19 cellular contexts compared by ENCODE assay signal in the genomic region with DNA sequence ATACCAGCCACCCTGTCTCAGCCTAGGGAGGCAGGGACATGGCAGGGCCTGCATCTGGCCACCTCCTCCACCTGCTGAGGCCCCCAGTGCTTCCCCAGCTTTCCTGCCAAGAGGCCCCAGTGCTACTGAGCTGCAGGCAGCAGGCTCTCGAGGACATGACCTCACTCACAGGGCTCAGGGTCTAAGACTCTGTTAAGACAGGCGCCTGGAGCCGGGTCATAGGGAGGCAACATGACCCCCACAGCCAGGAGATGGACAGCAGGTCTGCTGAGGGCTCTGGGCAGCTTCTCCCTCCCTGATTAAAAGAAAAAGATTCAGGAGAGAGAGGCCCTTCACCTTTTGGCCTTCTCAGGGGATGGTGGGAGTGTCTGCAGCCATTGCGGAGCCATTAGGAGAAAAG.
"Had no signal": no experiment of that assay in that cellular context is flagged by ENCODE, and none has a peak within 500 bp of the region (broad histone marks: within the 10 kb centered on the region; RNA-seq: fewer than 3 reads in every experiment).

No MANE protein-coding gene starts in this region.

- ATAC-seq: gastroesophageal sphincter, left lobe of liver, mucosa of descending colon, natural killer cell, upper lobe of right lung, WTC11 had no signal

- H3K4me1 ChIP-seq: upper lobe of right lung had no signal

- H3K27me3 Mint-ChIP-seq: progenitor cell of endocrine pancreas had no signal

- H3K4me3 Mint-ChIP-seq: activated T-helper 1 cell treated with anti-CD3 and anti-CD28 coated beads, Interleukin-12 subunit alpha, Interleukin-12 subunit beta, Interleukin-2, Interleukin-4 antibody, amounts not matched to agents 30 ng/mL and 10 ng/mL and 1 ng/mL, durations not matched to agents 14 hours and 24 hours and 36 hours; natural killer cell; WTC11 had no signal

- H3K9me3 ChIP-seq: gastroesophageal sphincter, mucosa of descending colon, testis, upper lobe of right lung had no signal

- H3K4me3 ChIP-seq: gastroesophageal sphincter, mucosa of descending colon, skin epidermis, testis, upper lobe of right lung had no signal

- H3K27ac Mint-ChIP-seq: activated T-helper 1 cell treated with anti-CD3 and anti-CD28 coated beads, Interleukin-12 subunit alpha, Interleukin-12 subunit beta, Interleukin-2, Interleukin-4 antibody, amounts not matched to agents 30 ng/mL and 10 ng/mL and 1 ng/mL, durations not matched to agents 14 hours and 24 hours and 36 hours; natural killer cell; progenitor cell of endocrine pancreas; WTC11 had no signal

- H3K36me3 ChIP-seq: upper lobe of right lung had no signal

- DNase-seq: activated CD4-positive, alpha-beta T cell treated with anti-CD3 and anti-CD28 coated beads for 48 hours; activated CD8-positive, alpha-beta memory T cell treated with anti-CD3 and anti-CD28 coated beads for 24 hours; erythroblast; mammary epithelial cell; mucosa of descending colon; natural killer cell; nucleus accumbens; stimulated activated CD4-positive, alpha-beta T cell treated with anti-CD3 and anti-CD28 coated beads, Interleukin-4, amount 100 ng/mL, for 4 hours; stimulated activated CD8-positive, alpha-beta memory T cell treated with anti-CD3 and anti-CD28 coated beads, Interleukin-4, amount 100 ng/mL, for 48 hours; stimulated activated naive CD4-positive, alpha-beta T cell treated with Interleukin-2 at 50 U/mL for 16 hours; T-helper 2 cell; testis; upper lobe of right lung had no signal

- H3K9me3 Mint-ChIP-seq: activated T-helper 1 cell treated with anti-CD3 and anti-CD28 coated beads, Interleukin-12 subunit alpha, Interleukin-12 subunit beta, Interleukin-2, Interleukin-4 antibody, amounts not matched to agents 30 ng/mL and 10 ng/mL and 1 ng/mL, durations not matched to agents 14 hours and 24 hours and 36 hours; natural killer cell; WTC11 had no signal

- H3K27ac ChIP-seq: gastroesophageal sphincter, upper lobe of right lung had no signal

- H3K36me3 Mint-ChIP-seq: natural killer cell, WTC11 had no signal

- H3K27me3 ChIP-seq: gastroesophageal sphincter, testis, upper lobe of right lung had no signal
